In the genomic region with DNA sequence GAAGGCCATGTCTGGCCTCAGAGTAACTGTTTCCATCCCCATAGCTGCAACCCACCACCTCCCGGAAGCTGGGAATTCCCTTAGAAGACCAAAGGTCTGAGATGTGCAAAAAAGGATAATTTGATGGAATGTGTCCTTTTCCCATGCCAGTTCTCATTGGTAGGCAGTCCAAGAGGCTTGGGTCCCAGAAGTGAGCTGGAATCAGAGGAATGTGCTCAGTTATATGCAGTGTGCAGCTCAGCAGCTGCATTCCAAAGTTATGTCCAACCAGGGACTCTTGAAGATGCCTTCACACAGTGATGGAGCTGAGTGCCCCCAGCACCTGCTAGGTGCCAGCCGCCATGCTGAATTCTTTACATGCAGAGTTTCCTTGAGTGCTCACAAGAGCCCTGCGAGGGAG, we compare ENCODE assay signal across 16 cellular contexts.
DNase-seq lines count a peak whose midpoint lies in the region; ATAC-seq, FAIRE-seq and TF ChIP-seq lines count a peak whose summit lies in the region.
"Had no signal": no experiment of that assay in that cellular context is flagged by ENCODE, and none has a peak within 500 bp of the region (broad histone marks: within the 10 kb centered on the region; RNA-seq: fewer than 3 reads in every experiment).

No MANE protein-coding gene starts in this region.

- H3K27ac Mint-ChIP-seq in chondrocyte (ENCODE audit: unreplicated experiment): peak overlapping the region; percentile 72
- H3K27ac Mint-ChIP-seq: CD14-positive monocyte had no signal

- H3K27me3 ChIP-seq in MG63 (no peaks in the 10 kb centered on the region), small intestine (ENCODE audit: control insufficient read depth in 2 of 2, insufficient read depth in 2 of 2, low read length in 2 of 2) (no peaks in the 10 kb centered on the region)

- FAIRE-seq in small intestine (lab: Jason Lieb, UNC): no peak
- FAIRE-seq: A549 had no signal

- H3K27me3 Mint-ChIP-seq in chondrocyte (ENCODE audit: low read depth): peaks cover 9% of the 10 kb centered on the region

- DNase-seq in AG08395 (ENCODE audit: low spot score): peak; percentile 57
- DNase-seq in EL: peak; percentile 40
- no peak for DNase-seq in chondrocyte (ENCODE audit: low spot score)
- DNase-seq in sciatic nerve (ENCODE audit: low spot score): no peak
- no peak for DNase-seq in NCI-H1694 (lab: John Stamatoyannopoulos, UW)
- no peak for DNase-seq in MG63
- DNase-seq in small intestine: no peak
- DNase-seq: COR-L47, DMS 273 treated with DMSO at 0.1 percent for 48 hours, KBM-7, NCI-H1694 treated with DMSO at 0.1 percent for 48 hours, NCI-H510A, OCI-M1, SK-N-SH had no signal

- peaks cover 10% of the 10 kb centered on the region for H3K4me1 Mint-ChIP-seq in chondrocyte (ENCODE audit: low read depth)
- H3K4me1 Mint-ChIP-seq: CD14-positive monocyte had no signal

- H3K4me3 ChIP-seq in MG63 (no peak overlapping the region), small intestine (ENCODE audit: low read depth in 1 of 2, low read length in 2 of 2) (no peak overlapping the region)
- H3K4me3 ChIP-seq: A549 had no signal

- TF ChIP-seq CTCF in chondrocyte (IDR thresholded peaks at IDR 0.05): no peak

- no peaks in the 10 kb centered on the region for H3K4me1 ChIP-seq in small intestine (ENCODE audit: control insufficient read depth in 2 of 2, insufficient read depth in 1 of 2, low read depth in 1 of 2, low read length in 1 of 2)
- H3K4me1 ChIP-seq: A549 had no signal

- no peak overlapping the region for H3K27ac ChIP-seq in small intestine (ENCODE audit: low read depth in 1 of 2, low read length in 1 of 2)
- H3K27ac ChIP-seq: A549 had no signal

- H3K4me3 Mint-ChIP-seq in chondrocyte (ENCODE audit: unreplicated experiment): no peak overlapping the region
- H3K4me3 Mint-ChIP-seq: CD14-positive monocyte had no signal

- no peaks in the 10 kb centered on the region for H3K36me3 Mint-ChIP-seq in chondrocyte (ENCODE audit: low read depth)
- H3K36me3 Mint-ChIP-seq: CD14-positive monocyte had no signal

- intact Hi-C loops in sciatic nerve (cut with DNase I): no loop called here

- H3K36me3 ChIP-seq in MG63 (no peaks in the 10 kb centered on the region), small intestine (ENCODE audit: control insufficient read depth in 2 of 2, insufficient read depth in 2 of 2, low read length in 2 of 2) (no peaks in the 10 kb centered on the region)

- H3K9me3 Mint-ChIP-seq in chondrocyte (ENCODE audit: low read depth): no peaks in the 10 kb centered on the region

- 90 to 94% (median 93%) methylated on average over 3 of the region's 3 CpGs for WGBS in small intestine, 3 donors

- H3K9me3 ChIP-seq in MG63: no peaks in the 10 kb centered on the region
- H3K9me3 ChIP-seq in small intestine (ENCODE audit: control insufficient read depth, low read depth): no peaks in the 10 kb centered on the region
- H3K9me3 ChIP-seq: A549, SK-N-SH had no signal

- ATAC-seq in sciatic nerve: peak; percentile 28
- ATAC-seq: A549 had no signal

Comparison
In these comparisons a context has a peak if more than half of its experiments do, and no peak if none do; other contexts are left out.
1. DNase-seq: peak in AG08395 (single experiment) and EL (single experiment); none in chondrocyte (single experiment), sciatic nerve (single experiment), NCI-H1694 (single experiment), MG63 (single experiment) and small intestine (single experiment).